In genomic region chr3:42080452-42080872, GRCh38 we compare ENCODE assay signal across 8 cellular contexts. TPM values are rescaled to one million over a fixed set of nuclear protein-coding genes. Genes with fewer than 3 reads are reported as not detected.
A peak's percentile ranks its signal among the peaks of the same experiment; 100 is the strongest.
DNase-seq lines count a peak whose midpoint lies in the region; ATAC-seq and TF ChIP-seq lines count a peak whose summit lies in the region.

No MANE protein-coding gene starts in this region.

- peak; percentile 76 for DNase-seq in AG10803 (ENCODE audit: low read depth)
- peak; percentile 64 for DNase-seq in HCT116 (ENCODE audit: low read depth, low spot score)
- DNase-seq in activated CD4-positive, alpha-beta T cell treated with anti-CD3 and anti-CD28 coated beads for 4 hours = peak; percentile 20 to 30
- DNase-seq in fibroblast of the conjunctiva (ENCODE audit: low read depth) = peak; percentile 59
- DNase-seq in osteoblast (ENCODE audit: insufficient read length, low spot score, missing footprints) = no peak
- DNase-seq in D341Med (ENCODE audit: low spot score) = no peak
- no peak for DNase-seq in SHP77 treated with DMSO at 0.1 percent for 48 hours (lab: John Stamatoyannopoulos, UW)

- BruUV-seq in HCT116 (replicated peaks; lab: Mats Ljungman, UMichigan) = no TSS peak

- H3K4me1 ChIP-seq in HCT116 (ENCODE audit: control insufficient read depth in 1 of 2, insufficient read depth in 2 of 2, low read length in 2 of 2) = peaks cover 44 to 59% of the 10 kb centered on the region in 2 experiments
- H3K4me1 ChIP-seq in osteoblast (ENCODE audit: insufficient read depth, low read length) = peaks cover 35% of the 10 kb centered on the region

- CTCF ChIA-PET in HCT116 (lab: Charles Lee) = no interaction called here

- TF ChIP-seq CTCF in AG10803 (conservative IDR thresholded peaks at IDR 0.05; ENCODE audit: low read length) = no peak
- TF ChIP-seq CTCF in HCT116 (IDR thresholded peaks at IDR 0.05 in 2 of 3, conservative IDR thresholded peaks at IDR 0.05 in 1 of 3; ENCODE audit: borderline replicate concordance in 1 of 3, insufficient read depth in 1 of 3, low read depth in 2 of 3, low read length in 2 of 3) = no peak
- no peak for TF ChIP-seq CTCF in osteoblast (IDR thresholded peaks at IDR 0.05; ENCODE audit: extremely low read depth, low read depth, low read length)

- POLR2A ChIA-PET in HCT116 (lab: Charles Lee) = no interaction called here

- H4K20me1 ChIP-seq in HCT116 (ENCODE audit: insufficient read depth) (peaks cover 2% of the 10 kb centered on the region; the same call in 1 of the 2 replicates), osteoblast (ENCODE audit: insufficient read depth, low read length) (peaks cover 3% of the 10 kb centered on the region)

- no peaks in the 10 kb centered on the region for H3K9me2 ChIP-seq in HCT116 (ENCODE audit: insufficient read depth)

- peak overlapping the region; percentile 50 for H3K9ac ChIP-seq in HCT116 (ENCODE audit: low read length)

- no peak overlapping the region for H3K4me3 ChIP-seq in AG10803 (ENCODE audit: low read length)
- H3K4me3 ChIP-seq in HCT116 (replicated peaks in 1 of 2; ENCODE audit: low read depth in 1 of 2, low read length in 2 of 2) = peak overlapping the region; percentile 5 to 26; a peak in 2 of 4 replicates
- H3K4me3 ChIP-seq in osteoblast (ENCODE audit: insufficient read depth, low read length) = no peak overlapping the region

- peak overlapping the region; percentile 54 for H3K27ac ChIP-seq in HCT116 (ENCODE audit: low read depth, low read length)
- peak overlapping the region; percentile 79 for H3K27ac ChIP-seq in osteoblast (ENCODE audit: low read depth, low read length)

- TF ChIP-seq POLR2A in HCT116 (IDR thresholded peaks at IDR 0.05; ENCODE audit: borderline replicate concordance, extremely low read depth, insufficient read depth, insufficient read length) = no peak

- H3K36me3 ChIP-seq in HCT116 (ENCODE audit: control insufficient read depth in 1 of 2, insufficient read depth in 2 of 2, low read length in 2 of 2) (no peaks in the 10 kb centered on the region), osteoblast (ENCODE audit: insufficient read depth, low read length) (no peaks in the 10 kb centered on the region)

- H2AFZ ChIP-seq in HCT116 (ENCODE audit: low read depth, low read length, poor library complexity, severe bottlenecking) (no peak overlapping the region), osteoblast (ENCODE audit: low read length) (no peak overlapping the region)

- peak overlapping the region; percentile 71 for H3K4me2 ChIP-seq in HCT116 (ENCODE audit: low read length)
- peak overlapping the region; percentile 66 for H3K4me2 ChIP-seq in osteoblast (ENCODE audit: insufficient read depth, low read length)

- H3K79me2 ChIP-seq in HCT116 (ENCODE audit: insufficient read depth, low read length) = peaks cover 73% of the 10 kb centered on the region
- peaks cover 90% of the 10 kb centered on the region for H3K79me2 ChIP-seq in osteoblast (ENCODE audit: insufficient read depth, low read length)

- intact Hi-C loops in HCT116 (cut with micrococcal nuclease) = loop anchor here (5.0 kb wide), 1 partner anchor 68 kb away; no protein-coding TSS in a partner anchor

- peak; percentile 75 for ATAC-seq in HCT116
- no peak for ATAC-seq in HG03045 (IDR thresholded peaks at IDR 0.05; ENCODE audit: unreplicated experiment)

- no peaks in the 10 kb centered on the region for H3K27me3 ChIP-seq in HCT116 (ENCODE audit: insufficient read depth, low read length)
- H3K27me3 ChIP-seq in osteoblast (ENCODE audit: insufficient read depth, low read length) = no peaks in the 10 kb centered on the region

- H3K9me3 ChIP-seq in HCT116 (ENCODE audit: control insufficient read depth in 1 of 2, insufficient read depth in 1 of 2, low read depth in 1 of 2, low read length in 2 of 2) (no peaks in the 10 kb centered on the region), osteoblast (ENCODE audit: low read depth, low read length) (no peaks in the 10 kb centered on the region)

- TF ChIP-seq RAD21 in HCT116 (IDR thresholded peaks at IDR 0.05; ENCODE audit: low read depth) = no peak

- RAD21 ChIA-PET in HCT116 (lab: Charles Lee; ENCODE audit: low non-redundant PET in 1 of 2, low total read pairs in 2 of 2, uncharacterized antibody in 2 of 2, unreplicated experiment in 2 of 2) = no interaction called here

TF ChIP-seq in HCT116, 20 proteins besides CTCF, POLR2A, EP300 and RAD21:
- TF ChIP-seq ZFX (IDR thresholded peaks at IDR 0.05) (no peak), YY1 (IDR thresholded peaks at IDR 0.05; ENCODE audit: extremely low read depth, insufficient replicate concordance, low read depth, low read length) (peak; percentile 10), POLR2AphosphoS5 (IDR thresholded peaks at IDR 0.05; ENCODE audit: low read depth, low read length) (peak; percentile 25; the same call in 1 of the 2 replicates), CEBPB (IDR thresholded peaks at IDR 0.05; ENCODE audit: low read depth) (0 out of 2 replicates have a peak, but pooled peaks have one; percentile 57), SP1 (IDR thresholded peaks at IDR 0.05; ENCODE audit: low read depth) (peak; percentile 78), ZBTB33 (IDR thresholded peaks at IDR 0.05; ENCODE audit: extremely low read depth, insufficient replicate concordance, low read length) (no peak), FOSL1 (IDR thresholded peaks at IDR 0.05; ENCODE audit: low read depth) (peak; percentile 85), EZH2phosphoT487 (IDR thresholded peaks at IDR 0.05; ENCODE audit: borderline replicate concordance) (no peak), EGR1 (IDR thresholded peaks at IDR 0.05; ENCODE audit: low read depth) (peak; percentile 51), ELF1 (IDR thresholded peaks at IDR 0.05; ENCODE audit: borderline replicate concordance, low read depth) (no peak), CBX3 (IDR thresholded peaks at IDR 0.05; ENCODE audit: low read depth) (peak; percentile 89), JUND (IDR thresholded peaks at IDR 0.05) (peak; percentile 83), MAX (IDR thresholded peaks at IDR 0.05) (peak; percentile 71)

RNA-seq across cellular contexts. Expression of gene TRAK1, which starts 10.7 kb away (rescaled TPM):
- total RNA-seq in HCT116 (2021; ENCODE audit: unreplicated experiment) = 25.9 TPM
- 16.2 and 17.2 TPM in 2 replicates for polyA plus RNA-seq in HCT116 (2012)
- 60.4 and 65.7 TPM in 2 replicates for total RNA-seq in osteoblast

Comparison
In these comparisons a context has a peak if more than half of its experiments do, and no peak if none do; other contexts are left out.
1. DNase-seq: peak in AG10803 (single experiment), HCT116 (single experiment), activated CD4-positive, alpha-beta T cell treated with anti-CD3 and anti-CD28 coated beads for 4 hours (2 of 2) and fibroblast of the conjunctiva (single experiment); none in osteoblast (single experiment), D341Med (single experiment) and SHP77 treated with DMSO at 0.1 percent for 48 hours (single experiment).
2. H3K4me3 ChIP-seq: peak in HCT116 (2 of 2); none in AG10803 (single experiment) and osteoblast (single experiment).